ENCODE assay signal across 26 cellular contexts in genomic region chr1:183131166-183131565, GRCh38. TPM values are rescaled to one million over a fixed set of nuclear protein-coding genes. Genes with fewer than 3 reads are reported as not detected.
"Had no signal": no experiment of that assay in that cellular context is flagged by ENCODE, and none has a peak within 500 bp of the region (broad histone marks: within the 10 kb centered on the region; RNA-seq: fewer than 3 reads in every experiment).

No MANE protein-coding gene starts in this region.

- H3K4me2 ChIP-seq: neural progenitor cell had no signal

- DNase-seq: activated CD4-positive, alpha-beta T cell treated with anti-CD3 and anti-CD28 coated beads for 36 hours; activated CD4-positive, CD25-positive, alpha-beta regulatory T cell; activated CD8-positive, alpha-beta memory T cell treated with anti-CD3 and anti-CD28 coated beads, Interleukin-2, amount 10 ng/mL, durations not matched to agents 7 days and 5 days; activated CD8-positive, alpha-beta T cell treated with anti-CD3 and anti-CD28 coated beads, Interleukin-2, amount 10 ng/mL, durations not matched to agents 7 days and 5 days; activated naive CD8-positive, alpha-beta T cell treated with anti-CD3 and anti-CD28 coated beads, Interleukin-2, amount 50 U/mL, for 24 hours; activated T-cell treated with anti-CD3 and anti-CD28 coated beads, Interleukin-2, amount 50 U/mL, for 48 hours; central memory CD4-positive, alpha-beta T cell; effector CD8-positive, alpha-beta T cell; kidney glomerular epithelial cell; lower lobe of right lung; mesendoderm; natural killer cell; occipital lobe; right cardiac atrium; stimulated activated naive CD4-positive, alpha-beta T cell treated with Interleukin-2 at 50 U/mL for 16 hours; T-helper 1 cell; upper lobe of right lung had no signal

- H3K4me3 ChIP-seq: breast epithelium, lower lobe of right lung, neural progenitor cell, upper lobe of right lung had no signal

- H3K9me3 ChIP-seq: breast epithelium, lower lobe of right lung, upper lobe of right lung had no signal

- H3K9ac ChIP-seq: neural progenitor cell, parathyroid adenoma had no signal

- H3K79me2 ChIP-seq: parathyroid adenoma had no signal

- FAIRE-seq: colon, endometrium had no signal

- ATAC-seq: activated CD4-positive, alpha-beta T cell treated with anti-CD3 and anti-CD28 coated beads for 36 hours; activated CD8-positive, alpha-beta memory T cell treated with anti-CD3 and anti-CD28 coated beads, Interleukin-2, amount 10 ng/mL, durations not matched to agents 7 days and 5 days; activated CD8-positive, alpha-beta T cell treated with anti-CD3 and anti-CD28 coated beads, Interleukin-2, amount 10 ng/mL, durations not matched to agents 7 days and 5 days; activated naive CD8-positive, alpha-beta T cell treated with anti-CD3 and anti-CD28 coated beads, Interleukin-2, amount 50 U/mL, for 24 hours; left lobe of liver; lower lobe of right lung; natural killer cell; upper lobe of right lung had no signal

- H3K36me3 ChIP-seq: neural progenitor cell had no signal

- H3K27ac ChIP-seq: breast epithelium, epithelial cell of prostate, lower lobe of right lung, neural progenitor cell, parathyroid adenoma, upper lobe of right lung had no signal

- H2AFZ ChIP-seq: neural progenitor cell, parathyroid adenoma had no signal

- H3K27me3 ChIP-seq: breast epithelium, neural progenitor cell, upper lobe of right lung had no signal

- H3K4me1 ChIP-seq: breast epithelium, neural progenitor cell, parathyroid adenoma, upper lobe of right lung had no signal

RNA-seq across cellular contexts. Expression of gene LAMC2, which starts 54.9 kb away (rescaled TPM):
- total RNA-seq: activated CD8-positive, alpha-beta memory T cell treated with anti-CD3 and anti-CD28 coated beads, Interleukin-2, amount 10 ng/mL, durations not matched to agents 7 days and 5 days; activated CD8-positive, alpha-beta T cell treated with anti-CD3 and anti-CD28 coated beads, Interleukin-2, amount 10 ng/mL, durations not matched to agents 7 days and 5 days; activated T-helper 2 cell treated with anti-CD3 and anti-CD28 coated beads, Interferon-gamma antibody, Interleukin-2, Interleukin-4, amounts not matched to agents 10 μg/mL and 5 μg/mL and 100 μg/mL, durations not matched to agents 14 hours and 24 hours and 36 hours; mononuclear cell; natural killer cell had no signal
